ENCODE assay signal across 1 cellular context in genomic region chr17:42179911-42180410, GRCh38.
A peak's percentile ranks its signal among the peaks of the same experiment; 100 is the strongest.
TF ChIP-seq lines count a peak whose summit lies in the region.

No MANE protein-coding gene starts in this region.

TF ChIP-seq in HepG2, 621 proteins besides CTCF, POLR2A, EP300 and RAD21 (continued from another document and continues in another):
- TF ChIP-seq, protein P1, sequence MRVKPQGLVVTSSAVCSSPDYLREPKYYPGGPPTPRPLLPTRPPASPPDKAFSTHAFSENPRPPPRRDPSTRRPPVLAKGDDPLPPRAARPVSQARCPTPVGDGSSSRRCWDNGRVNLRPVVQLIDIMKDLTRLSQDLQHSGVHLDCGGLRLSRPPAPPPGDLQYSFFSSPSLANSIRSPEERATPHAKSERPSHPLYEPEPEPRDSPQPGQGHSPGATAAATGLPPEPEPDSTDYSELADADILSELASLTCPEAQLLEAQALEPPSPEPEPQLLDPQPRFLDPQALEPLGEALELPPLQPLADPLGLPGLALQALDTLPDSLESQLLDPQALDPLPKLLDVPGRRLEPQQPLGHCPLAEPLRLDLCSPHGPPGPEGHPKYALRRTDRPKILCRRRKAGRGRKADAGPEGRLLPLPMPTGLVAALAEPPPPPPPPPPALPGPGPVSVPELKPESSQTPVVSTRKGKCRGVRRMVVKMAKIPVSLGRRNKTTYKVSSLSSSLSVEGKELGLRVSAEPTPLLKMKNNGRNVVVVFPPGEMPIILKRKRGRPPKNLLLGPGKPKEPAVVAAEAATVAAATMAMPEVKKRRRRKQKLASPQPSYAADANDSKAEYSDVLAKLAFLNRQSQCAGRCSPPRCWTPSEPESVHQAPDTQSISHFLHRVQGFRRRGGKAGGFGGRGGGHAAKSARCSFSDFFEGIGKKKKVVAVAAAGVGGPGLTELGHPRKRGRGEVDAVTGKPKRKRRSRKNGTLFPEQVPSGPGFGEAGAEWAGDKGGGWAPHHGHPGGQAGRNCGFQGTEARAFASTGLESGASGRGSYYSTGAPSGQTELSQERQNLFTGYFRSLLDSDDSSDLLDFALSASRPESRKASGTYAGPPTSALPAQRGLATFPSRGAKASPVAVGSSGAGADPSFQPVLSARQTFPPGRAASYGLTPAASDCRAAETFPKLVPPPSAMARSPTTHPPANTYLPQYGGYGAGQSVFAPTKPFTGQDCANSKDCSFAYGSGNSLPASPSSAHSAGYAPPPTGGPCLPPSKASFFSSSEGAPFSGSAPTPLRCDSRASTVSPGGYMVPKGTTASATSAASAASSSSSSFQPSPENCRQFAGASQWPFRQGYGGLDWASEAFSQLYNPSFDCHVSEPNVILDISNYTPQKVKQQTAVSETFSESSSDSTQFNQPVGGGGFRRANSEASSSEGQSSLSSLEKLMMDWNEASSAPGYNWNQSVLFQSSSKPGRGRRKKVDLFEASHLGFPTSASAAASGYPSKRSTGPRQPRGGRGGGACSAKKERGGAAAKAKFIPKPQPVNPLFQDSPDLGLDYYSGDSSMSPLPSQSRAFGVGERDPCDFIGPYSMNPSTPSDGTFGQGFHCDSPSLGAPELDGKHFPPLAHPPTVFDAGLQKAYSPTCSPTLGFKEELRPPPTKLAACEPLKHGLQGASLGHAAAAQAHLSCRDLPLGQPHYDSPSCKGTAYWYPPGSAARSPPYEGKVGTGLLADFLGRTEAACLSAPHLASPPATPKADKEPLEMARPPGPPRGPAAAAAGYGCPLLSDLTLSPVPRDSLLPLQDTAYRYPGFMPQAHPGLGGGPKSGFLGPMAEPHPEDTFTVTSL (CRISPR knock-in tag; IDR thresholded peaks at IDR 0.05; ENCODE audit: borderline replicate concordance), result no peak
- TF ChIP-seq ZNF782 (CRISPR knock-in tag; IDR thresholded peaks at IDR 0.05; ENCODE audit: borderline replicate concordance) (peak; percentile 75; the same call in 1 of the 2 replicates), MTF2 (CRISPR knock-in tag; IDR thresholded peaks at IDR 0.05; ENCODE audit: borderline replicate concordance) (peak; percentile 76; the same call in 1 of the 2 replicates), ESRRA (CRISPR knock-in tag; IDR thresholded peaks at IDR 0.05; ENCODE audit: low read depth) (0 out of 2 replicates have a peak, but pooled peaks have one; percentile 33), ZNF343 (CRISPR knock-in tag; IDR thresholded peaks at IDR 0.05) (0 out of 2 replicates have a peak, but pooled peaks have one; percentile 77), RARG (CRISPR knock-in tag; IDR thresholded peaks at IDR 0.05; ENCODE audit: low read depth) (no peak), ZNF557 (CRISPR knock-in tag; IDR thresholded peaks at IDR 0.05) (peak; percentile 99), ZNF644 (CRISPR knock-in tag; IDR thresholded peaks at IDR 0.05; ENCODE audit: low read depth) (peak; percentile 82), NAIF1 (CRISPR knock-in tag; IDR thresholded peaks at IDR 0.05; ENCODE audit: borderline replicate concordance) (no peak), LCORL (IDR thresholded peaks at IDR 0.05) (no peak), LCORL (CRISPR knock-in tag; IDR thresholded peaks at IDR 0.05) (peak; percentile 55), ZNF558 (CRISPR knock-in tag; IDR thresholded peaks at IDR 0.05; ENCODE audit: borderline replicate concordance) (no peak; the same call in 1 of the 2 replicates), CHCHD3 (CRISPR knock-in tag; IDR thresholded peaks at IDR 0.05) (peak; percentile 93; the same call in 1 of the 2 replicates), ZNF160 (CRISPR knock-in tag; IDR thresholded peaks at IDR 0.05) (peak; percentile 93), THYN1 (CRISPR knock-in tag; IDR thresholded peaks at IDR 0.05; ENCODE audit: borderline replicate concordance, low read depth) (no peak), ZNF318 (CRISPR knock-in tag; IDR thresholded peaks at IDR 0.05) (no peak), MAF1 (CRISPR knock-in tag; IDR thresholded peaks at IDR 0.05; ENCODE audit: borderline replicate concordance) (peak; percentile 93), U2AF1 (optimal IDR thresholded peaks at IDR 0.05; ENCODE audit: low read depth, low read length) (no peak), NKX3-1 (CRISPR knock-in tag; IDR thresholded peaks at IDR 0.05) (peak; percentile 94), BRD4 (CRISPR knock-in tag; IDR thresholded peaks at IDR 0.05) (peak; percentile 68; the same call in 1 of the 2 replicates), ZNF460 (CRISPR knock-in tag; IDR thresholded peaks at IDR 0.05; ENCODE audit: borderline replicate concordance) (no peak), ZNF224 (CRISPR knock-in tag; IDR thresholded peaks at IDR 0.05) (no peak)
- TF ChIP-seq, protein P2, sequence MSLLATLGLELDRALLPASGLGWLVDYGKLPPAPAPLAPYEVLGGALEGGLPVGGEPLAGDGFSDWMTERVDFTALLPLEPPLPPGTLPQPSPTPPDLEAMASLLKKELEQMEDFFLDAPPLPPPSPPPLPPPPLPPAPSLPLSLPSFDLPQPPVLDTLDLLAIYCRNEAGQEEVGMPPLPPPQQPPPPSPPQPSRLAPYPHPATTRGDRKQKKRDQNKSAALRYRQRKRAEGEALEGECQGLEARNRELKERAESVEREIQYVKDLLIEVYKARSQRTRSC (CRISPR knock-in tag; IDR thresholded peaks at IDR 0.05; ENCODE audit: low read depth), result no peak
- TF ChIP-seq, protein P3, sequence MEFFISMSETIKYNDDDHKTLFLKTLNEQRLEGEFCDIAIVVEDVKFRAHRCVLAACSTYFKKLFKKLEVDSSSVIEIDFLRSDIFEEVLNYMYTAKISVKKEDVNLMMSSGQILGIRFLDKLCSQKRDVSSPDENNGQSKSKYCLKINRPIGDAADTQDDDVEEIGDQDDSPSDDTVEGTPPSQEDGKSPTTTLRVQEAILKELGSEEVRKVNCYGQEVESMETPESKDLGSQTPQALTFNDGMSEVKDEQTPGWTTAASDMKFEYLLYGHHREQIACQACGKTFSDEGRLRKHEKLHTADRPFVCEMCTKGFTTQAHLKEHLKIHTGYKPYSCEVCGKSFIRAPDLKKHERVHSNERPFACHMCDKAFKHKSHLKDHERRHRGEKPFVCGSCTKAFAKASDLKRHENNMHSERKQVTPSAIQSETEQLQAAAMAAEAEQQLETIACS (CRISPR knock-in tag; IDR thresholded peaks at IDR 0.05), result peak; percentile 63
- TF ChIP-seq, protein P4, sequence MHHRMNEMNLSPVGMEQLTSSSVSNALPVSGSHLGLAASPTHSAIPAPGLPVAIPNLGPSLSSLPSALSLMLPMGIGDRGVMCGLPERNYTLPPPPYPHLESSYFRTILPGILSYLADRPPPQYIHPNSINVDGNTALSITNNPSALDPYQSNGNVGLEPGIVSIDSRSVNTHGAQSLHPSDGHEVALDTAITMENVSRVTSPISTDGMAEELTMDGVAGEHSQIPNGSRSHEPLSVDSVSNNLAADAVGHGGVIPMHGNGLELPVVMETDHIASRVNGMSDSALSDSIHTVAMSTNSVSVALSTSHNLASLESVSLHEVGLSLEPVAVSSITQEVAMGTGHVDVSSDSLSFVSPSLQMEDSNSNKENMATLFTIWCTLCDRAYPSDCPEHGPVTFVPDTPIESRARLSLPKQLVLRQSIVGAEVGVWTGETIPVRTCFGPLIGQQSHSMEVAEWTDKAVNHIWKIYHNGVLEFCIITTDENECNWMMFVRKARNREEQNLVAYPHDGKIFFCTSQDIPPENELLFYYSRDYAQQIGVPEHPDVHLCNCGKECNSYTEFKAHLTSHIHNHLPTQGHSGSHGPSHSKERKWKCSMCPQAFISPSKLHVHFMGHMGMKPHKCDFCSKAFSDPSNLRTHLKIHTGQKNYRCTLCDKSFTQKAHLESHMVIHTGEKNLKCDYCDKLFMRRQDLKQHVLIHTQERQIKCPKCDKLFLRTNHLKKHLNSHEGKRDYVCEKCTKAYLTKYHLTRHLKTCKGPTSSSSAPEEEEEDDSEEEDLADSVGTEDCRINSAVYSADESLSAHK (CRISPR knock-in tag; IDR thresholded peaks at IDR 0.05; ENCODE audit: borderline replicate concordance), result peak; percentile 91; the same call in 1 of the 2 replicates
- TF ChIP-seq, protein P5, sequence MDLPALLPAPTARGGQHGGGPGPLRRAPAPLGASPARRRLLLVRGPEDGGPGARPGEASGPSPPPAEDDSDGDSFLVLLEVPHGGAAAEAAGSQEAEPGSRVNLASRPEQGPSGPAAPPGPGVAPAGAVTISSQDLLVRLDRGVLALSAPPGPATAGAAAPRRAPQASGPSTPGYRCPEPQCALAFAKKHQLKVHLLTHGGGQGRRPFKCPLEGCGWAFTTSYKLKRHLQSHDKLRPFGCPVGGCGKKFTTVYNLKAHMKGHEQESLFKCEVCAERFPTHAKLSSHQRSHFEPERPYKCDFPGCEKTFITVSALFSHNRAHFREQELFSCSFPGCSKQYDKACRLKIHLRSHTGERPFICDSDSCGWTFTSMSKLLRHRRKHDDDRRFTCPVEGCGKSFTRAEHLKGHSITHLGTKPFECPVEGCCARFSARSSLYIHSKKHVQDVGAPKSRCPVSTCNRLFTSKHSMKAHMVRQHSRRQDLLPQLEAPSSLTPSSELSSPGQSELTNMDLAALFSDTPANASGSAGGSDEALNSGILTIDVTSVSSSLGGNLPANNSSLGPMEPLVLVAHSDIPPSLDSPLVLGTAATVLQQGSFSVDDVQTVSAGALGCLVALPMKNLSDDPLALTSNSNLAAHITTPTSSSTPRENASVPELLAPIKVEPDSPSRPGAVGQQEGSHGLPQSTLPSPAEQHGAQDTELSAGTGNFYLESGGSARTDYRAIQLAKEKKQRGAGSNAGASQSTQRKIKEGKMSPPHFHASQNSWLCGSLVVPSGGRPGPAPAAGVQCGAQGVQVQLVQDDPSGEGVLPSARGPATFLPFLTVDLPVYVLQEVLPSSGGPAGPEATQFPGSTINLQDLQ (CRISPR knock-in tag; IDR thresholded peaks at IDR 0.05), result no peak
